ENCODE assay signal across 9 cellular contexts in genomic region chr13:106372199-106373160, GRCh38.
DNase-seq lines count a peak whose midpoint lies in the region; ATAC-seq and TF ChIP-seq lines count a peak whose summit lies in the region.
"Had no signal": no experiment of that assay in that cellular context is flagged by ENCODE, and none has a peak within 500 bp of the region (broad histone marks: within the 10 kb centered on the region; RNA-seq: fewer than 3 reads in every experiment).

No MANE protein-coding gene starts in this region.

- H3K27me3 ChIP-seq in DND-41 (ENCODE audit: insufficient read depth, low read length, poor library complexity) (no peaks in the 10 kb centered on the region), transverse colon (no peaks in the 10 kb centered on the region), testis (no peaks in the 10 kb centered on the region), body of pancreas (no peaks in the 10 kb centered on the region)

- TF ChIP-seq POLR2A in transverse colon (IDR thresholded peaks at IDR 0.05) (no peak), testis (IDR thresholded peaks at IDR 0.05) (no peak), body of pancreas (IDR thresholded peaks at IDR 0.05) (no peak)

- WGBS in transverse colon (ENCODE audit: low coverage in 1 of 2), 2 donors = 47 to 48% methylated on average over 4 to 7 of the region's 7 CpGs
- WGBS in testis, 2 donors = 69 to 77% methylated on average over 7 of the region's 7 CpGs
- 54 to 64% methylated on average over 7 of the region's 7 CpGs for WGBS in body of pancreas, 2 donors

- H3K4me1 Mint-ChIP-seq in T-cell = no peaks in the 10 kb centered on the region

- ATAC-seq in DND-41 (ENCODE audit: insufficient read depth, low read depth) (peak; percentile 42; the same call in 2 of the 3 replicates), GM21423 (IDR thresholded peaks at IDR 0.05; ENCODE audit: unreplicated experiment) (peak; percentile 46), HG03521 (IDR thresholded peaks at IDR 0.05; ENCODE audit: unreplicated experiment) (peak; percentile 40), body of pancreas (no peak), T-cell (replicated peaks in 1 of 4) (no peak)

- in situ Hi-C loops in transverse colon (cut with MboI; ENCODE audit: low pct_ligation_motif_present in 1 of 4, low pct_unique_long_range_greater_than_20kb in 1 of 4, low sequenced_read_pairs in 3 of 4) = no loop called here

- H4K20me1 ChIP-seq in DND-41 (ENCODE audit: insufficient read depth, low read length) = no peaks in the 10 kb centered on the region; the same call in 1 of the 2 replicates

- H3K4me3 Mint-ChIP-seq in T-cell = no peak overlapping the region

- POLR2A ChIA-PET in T-cell (lab: Charles Lee) = no interaction called here

- TF ChIP-seq EP300 in transverse colon (IDR thresholded peaks at IDR 0.05; ENCODE audit: low read depth) = no peak

- H3K9ac ChIP-seq in DND-41 (ENCODE audit: low read depth, low read length) = no peak overlapping the region

- CTCF ChIA-PET in T-cell (lab: Charles Lee) = no interaction called here

- no peak overlapping the region for H3K4me3 ChIP-seq in DND-41 (ENCODE audit: low read depth in 1 of 2, low read length in 2 of 2)
- H3K4me3 ChIP-seq in transverse colon = no peak overlapping the region
- no peak overlapping the region for H3K4me3 ChIP-seq in testis
- H3K4me3 ChIP-seq in body of pancreas = no peak overlapping the region

- H3K27me3 Mint-ChIP-seq in T-cell = peaks cover 4 to 28% of the 10 kb centered on the region in 2 donors

- TF ChIP-seq CTCF in DND-41 (IDR thresholded peaks at IDR 0.05; ENCODE audit: borderline replicate concordance, extremely low read depth, low read length, poor library complexity, severe bottlenecking) (no peak), transverse colon (IDR thresholded peaks at IDR 0.05) (no peak), testis (IDR thresholded peaks at IDR 0.05) (no peak), body of pancreas (IDR thresholded peaks at IDR 0.05) (no peak)

- no peak overlapping the region for H3K27ac ChIP-seq in DND-41 (ENCODE audit: low read length)
- peak overlapping the region in 2 of 4 donors; percentile 10 to 30 for H3K27ac ChIP-seq in transverse colon
- no peak overlapping the region for H3K27ac ChIP-seq in testis
- H3K27ac ChIP-seq in body of pancreas = no peak overlapping the region

- DNase-seq in DND-41 (peak; percentile 41), fibroblast of gingiva (ENCODE audit: low read depth) (peak; percentile 30), transverse colon (no peak), testis (no peak), body of pancreas (no peak), T-cell (no peak)
- DNase-seq: NCI-H446 treated with DMSO at 0.1 percent for 48 hours had no signal

- no peaks in the 10 kb centered on the region for H3K36me3 ChIP-seq in DND-41 (ENCODE audit: insufficient read depth, low read length)
- H3K36me3 ChIP-seq in transverse colon = no peaks in the 10 kb centered on the region
- no peaks in the 10 kb centered on the region for H3K36me3 ChIP-seq in testis (ENCODE audit: low read depth, missing control alignments)
- H3K36me3 ChIP-seq in body of pancreas (replicated peaks in 1 of 2; ENCODE audit: insufficient read depth in 1 of 2, low read depth in 2 of 2) = no peaks in the 10 kb centered on the region

- no peaks in the 10 kb centered on the region for H3K9me3 Mint-ChIP-seq in T-cell

- intact Hi-C loops in transverse colon (cut with DNase I; ENCODE audit: low total_unique reads) = no loop called here
- intact Hi-C loops in testis (cut with DNase I; ENCODE audit: low total_unique reads) = no loop called here
- intact Hi-C loops in body of pancreas (cut with DNase I) = no loop called here

- H3K4me2 ChIP-seq in DND-41 (ENCODE audit: insufficient read depth, low read length) = no peak overlapping the region

- H3K9me3 ChIP-seq in DND-41 (ENCODE audit: insufficient read depth, low read length, severe bottlenecking) (no peaks in the 10 kb centered on the region), transverse colon (no peaks in the 10 kb centered on the region), testis (no peaks in the 10 kb centered on the region), body of pancreas (no peaks in the 10 kb centered on the region)

- no peaks in the 10 kb centered on the region for H3K36me3 Mint-ChIP-seq in T-cell

- H3K4me1 ChIP-seq in DND-41 (ENCODE audit: insufficient read depth, low read length) (peaks cover 31% of the 10 kb centered on the region), transverse colon (peaks cover 0 to 11% (median 0%) of the 10 kb centered on the region in 4 donors), testis (no peaks in the 10 kb centered on the region), body of pancreas (no peaks in the 10 kb centered on the region)

- no peak overlapping the region for H3K27ac Mint-ChIP-seq in T-cell

- H3K79me2 ChIP-seq in DND-41 (ENCODE audit: insufficient read depth, low read length) = no peaks in the 10 kb centered on the region

- H2AFZ ChIP-seq in DND-41 (ENCODE audit: low read depth, low read length) = no peak overlapping the region

Comparison
In these comparisons a context has a peak if more than half of its experiments do, and no peak if none do; other contexts are left out.
1. ATAC-seq: peak in DND-41 (single experiment), GM21423 (single experiment) and HG03521 (single experiment); none in body of pancreas (single experiment) and T-cell (0 of 4).
2. DNase-seq: peak in DND-41 (single experiment) and fibroblast of gingiva (single experiment); none in transverse colon (single experiment), testis (single experiment), body of pancreas (0 of 4) and T-cell (0 of 34).